ENCODE assay signal across 16 cellular contexts in the genomic region with DNA sequence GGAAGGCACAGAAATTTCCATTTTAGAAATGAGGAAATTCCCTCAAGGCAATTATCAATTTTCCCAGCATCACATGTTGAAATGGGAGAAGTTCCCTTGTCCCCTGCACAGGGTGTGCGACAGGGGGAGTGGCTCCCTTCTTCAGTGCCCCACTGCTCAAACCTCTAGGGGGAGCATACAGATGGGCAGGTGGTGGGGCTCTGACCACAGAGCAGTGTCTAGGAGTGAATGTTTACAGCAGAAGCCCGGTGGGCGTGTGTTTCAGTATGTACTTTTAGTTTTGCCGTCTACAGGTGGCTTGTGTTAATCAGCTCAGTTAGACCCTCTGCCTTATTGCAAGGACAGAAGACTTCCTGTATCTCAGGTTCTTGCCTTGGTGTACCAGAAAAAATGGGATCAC.
DNase-seq lines count a peak whose midpoint lies in the region; ATAC-seq and TF ChIP-seq lines count a peak whose summit lies in the region.
"Had no signal": no experiment of that assay in that cellular context is flagged by ENCODE, and none has a peak within 500 bp of the region (broad histone marks: within the 10 kb centered on the region; RNA-seq: fewer than 3 reads in every experiment).

No MANE protein-coding gene starts in this region.

- CTCF ChIA-PET in activated CD4-positive, alpha-beta memory T cell treated with anti-CD3 and anti-CD28 coated beads for 36 hours (lab: Charles Lee), result no interaction called here

- no peak for TF ChIP-seq EP300 in tibial nerve (IDR thresholded peaks at IDR 0.05)

- H3K9ac ChIP-seq in endodermal cell (ENCODE audit: extremely low read depth, low read length, poor library complexity, severe bottlenecking), result no peak overlapping the region

- ATAC-seq in GM21723 (IDR thresholded peaks at IDR 0.05; ENCODE audit: unreplicated experiment) (peak; percentile 81), HG03175 (IDR thresholded peaks at IDR 0.05; ENCODE audit: unreplicated experiment) (peak; percentile 70)
- ATAC-seq: gastroesophageal sphincter; naive thymus-derived CD4-positive, alpha-beta T cell; sciatic nerve had no signal

- TF ChIP-seq CTCF in endodermal cell (conservative IDR thresholded peaks at IDR 0.05) (no peak), tibial nerve (IDR thresholded peaks at IDR 0.05) (no peak)

- TF ChIP-seq POLR2A in tibial nerve (IDR thresholded peaks at IDR 0.05), result no peak

- no peak overlapping the region for H3K27ac Mint-ChIP-seq in endodermal cell
- H3K27ac Mint-ChIP-seq in activated CD4-positive, alpha-beta memory T cell treated with anti-CD3 and anti-CD28 coated beads for 36 hours, result no peak overlapping the region
- H3K27ac Mint-ChIP-seq: naive thymus-derived CD4-positive, alpha-beta T cell had no signal

- peaks cover 5% of the 10 kb centered on the region for H3K4me1 Mint-ChIP-seq in endodermal cell
- H3K4me1 Mint-ChIP-seq in activated CD4-positive, alpha-beta memory T cell treated with anti-CD3 and anti-CD28 coated beads for 36 hours (ENCODE audit: low read depth), result no peaks in the 10 kb centered on the region

- H3K4me3 ChIP-seq in endodermal cell (ENCODE audit: low read length) (peak overlapping the region; percentile 27), tibial nerve (no peak overlapping the region)
- H3K4me3 ChIP-seq: gastroesophageal sphincter, thoracic aorta had no signal

- no peaks in the 10 kb centered on the region for H3K27me3 Mint-ChIP-seq in endodermal cell (ENCODE audit: insufficient read depth)
- H3K27me3 Mint-ChIP-seq in activated CD4-positive, alpha-beta memory T cell treated with anti-CD3 and anti-CD28 coated beads for 36 hours, result peaks cover 2% of the 10 kb centered on the region

- H3K27ac ChIP-seq in endodermal cell (ENCODE audit: low read depth, low read length) (no peak overlapping the region), tibial nerve (no peak overlapping the region)
- H3K27ac ChIP-seq: 22Rv1, gastroesophageal sphincter, thoracic aorta had no signal

- H3K4me3 Mint-ChIP-seq in endodermal cell, result no peak overlapping the region
- no peak overlapping the region for H3K4me3 Mint-ChIP-seq in activated CD4-positive, alpha-beta memory T cell treated with anti-CD3 and anti-CD28 coated beads for 36 hours
- H3K4me3 Mint-ChIP-seq: naive thymus-derived CD4-positive, alpha-beta T cell had no signal

- DNase-seq in DMS 273 (lab: John Stamatoyannopoulos, UW; ENCODE audit: unreplicated experiment), result peak; percentile 24
- no peak for DNase-seq in DMS 273 treated with DMSO at 0.1 percent for 48 hours (lab: John Stamatoyannopoulos, UW)
- DNase-seq in endodermal cell, result no peak
- DNase-seq in tibial nerve (ENCODE audit: low spot score in 2 of 2), result no peak
- no peak for DNase-seq in NOMO-1 treated with DMSO at 0.1 percent for 48 hours (lab: John Stamatoyannopoulos, UW; ENCODE audit: unreplicated experiment)
- no peak for DNase-seq in activated CD4-positive, alpha-beta memory T cell treated with anti-CD3 and anti-CD28 coated beads for 36 hours
- DNase-seq: COR-L47; effector CD8-positive, alpha-beta T cell; naive thymus-derived CD4-positive, alpha-beta T cell; Right ventricle myocardium superior had no signal

- intact Hi-C loops in activated CD4-positive, alpha-beta memory T cell treated with anti-CD3 and anti-CD28 coated beads for 36 hours (cut with micrococcal nuclease), result no loop called here

- H3K36me3 Mint-ChIP-seq in endodermal cell (ENCODE audit: low read depth), result peaks cover 16% of the 10 kb centered on the region
- no peaks in the 10 kb centered on the region for H3K36me3 Mint-ChIP-seq in activated CD4-positive, alpha-beta memory T cell treated with anti-CD3 and anti-CD28 coated beads for 36 hours
- H3K36me3 Mint-ChIP-seq: naive thymus-derived CD4-positive, alpha-beta T cell had no signal

- peaks cover 36% of the 10 kb centered on the region for H3K9me3 Mint-ChIP-seq in endodermal cell
- no peaks in the 10 kb centered on the region for H3K9me3 Mint-ChIP-seq in activated CD4-positive, alpha-beta memory T cell treated with anti-CD3 and anti-CD28 coated beads for 36 hours

- peaks cover 48% of the 10 kb centered on the region for H3K9me3 ChIP-seq in endodermal cell (ENCODE audit: control insufficient read depth, low read length)
- peaks cover 0 to 21% (median 0%) of the 10 kb centered on the region in 4 donors for H3K9me3 ChIP-seq in tibial nerve
- H3K9me3 ChIP-seq: thoracic aorta had no signal

- H3K27me3 ChIP-seq in endodermal cell (ENCODE audit: control insufficient read depth, insufficient read depth, low read length, poor library complexity, severe bottlenecking) (no peaks in the 10 kb centered on the region), tibial nerve (no peaks in the 10 kb centered on the region)
- H3K27me3 ChIP-seq: gastroesophageal sphincter had no signal

- peaks cover 7% of the 10 kb centered on the region for H3K4me1 ChIP-seq in endodermal cell (ENCODE audit: control insufficient read depth, insufficient read depth, low read length)
- H3K4me1 ChIP-seq in tibial nerve, result no peaks in the 10 kb centered on the region
- H3K4me1 ChIP-seq: gastroesophageal sphincter had no signal

- no peaks in the 10 kb centered on the region for H3K36me3 ChIP-seq in endodermal cell (ENCODE audit: control insufficient read depth, insufficient read depth, low read length)
- H3K36me3 ChIP-seq in tibial nerve, result no peaks in the 10 kb centered on the region
- H3K36me3 ChIP-seq: gastroesophageal sphincter, thoracic aorta had no signal

- WGBS in endodermal cell (ENCODE audit: insufficient coverage in 1 of 2, insufficient read length in 1 of 2), 2 experiments, result 93% methylated on average over 4 of the region's 4 CpGs
- WGBS in tibial nerve, 2 donors, result 91% methylated on average over 4 of the region's 4 CpGs

- POLR2A ChIA-PET in activated CD4-positive, alpha-beta memory T cell treated with anti-CD3 and anti-CD28 coated beads for 36 hours (lab: Charles Lee), result no interaction called here
